13 cellular contexts compared by ENCODE assay signal in the genomic region with DNA sequence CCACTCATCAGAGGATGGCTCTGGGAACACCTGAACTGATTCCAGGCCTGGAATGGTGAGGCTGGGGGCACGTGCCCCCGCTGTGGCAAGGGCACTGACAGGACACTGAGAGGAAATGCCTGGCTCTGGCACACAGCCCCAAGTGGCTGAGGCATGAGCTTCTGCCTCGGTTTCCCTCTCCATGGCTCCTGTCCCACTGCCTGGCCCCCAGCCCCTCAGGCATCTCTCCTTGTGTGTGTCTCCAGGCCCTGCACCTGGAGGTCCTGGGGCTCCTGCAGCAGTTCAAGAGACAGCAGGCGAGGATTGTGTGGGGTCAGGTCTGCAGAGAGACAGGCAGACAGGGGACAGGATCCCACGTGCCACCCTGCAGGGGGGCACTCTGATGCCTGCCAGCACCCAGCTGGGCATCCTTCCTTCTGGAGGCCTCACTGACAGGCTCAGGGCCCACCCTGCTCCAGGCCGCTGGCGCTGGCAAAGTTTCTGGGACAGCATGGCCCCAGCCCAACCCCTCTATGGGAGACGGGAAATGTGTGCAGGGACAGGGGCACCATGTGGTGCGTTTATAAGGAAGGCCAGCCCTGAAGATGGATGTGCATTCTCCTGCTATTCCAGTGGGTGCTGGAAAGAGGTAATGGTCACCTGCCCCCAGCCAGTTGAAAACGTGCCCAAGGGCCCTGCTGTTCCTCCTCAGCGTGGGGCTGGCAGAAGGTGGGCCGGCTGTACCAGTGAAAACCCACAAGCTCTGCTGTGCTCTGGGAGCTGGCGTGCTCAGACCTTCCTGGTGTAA.
"Had no signal": no experiment of that assay in that cellular context is flagged by ENCODE, and none has a peak within 500 bp of the region (broad histone marks: within the 10 kb centered on the region; RNA-seq: fewer than 3 reads in every experiment).

No MANE protein-coding gene starts in this region.

- H3K4me1 Mint-ChIP-seq: activated B cell treated with CpG ODN at 0.5 μM for 24 hours, naive B cell had no signal

- H3K27ac ChIP-seq: gastrocnemius medialis, prostate gland had no signal

- H3K4me3 Mint-ChIP-seq: activated B cell treated with CpG ODN at 0.5 μM for 24 hours; activated naive CD8-positive, alpha-beta T cell; naive B cell; T-helper 17 cell had no signal

- H3K27ac Mint-ChIP-seq: activated B cell treated with CpG ODN at 0.5 μM for 24 hours; activated naive CD8-positive, alpha-beta T cell; T-helper 17 cell had no signal

- ATAC-seq: gastrocnemius medialis, left colon, SK-N-SH treated with all-trans-retinoic acid at 6 μM for 48 hours, T-helper 17 cell had no signal

- H3K9me3 ChIP-seq: gastrocnemius medialis, prostate gland had no signal

- DNase-seq: activated B cell treated with CpG ODN at 0.5 μM for 24 hours; activated CD4-positive, alpha-beta T cell treated with anti-CD3 and anti-CD28 coated beads, Interleukin-2, amount 50 U/mL, for 1 hour; activated T-cell treated with anti-CD3 and anti-CD28 coated beads, Interleukin-2, amount 50 U/mL, for 1 hour; effector CD4-positive, alpha-beta T cell; gastrocnemius medialis; left colon; naive B cell; stimulated activated CD4-positive, alpha-beta T cell treated with anti-CD3 and anti-CD28 coated beads, Interleukin-12 subunit alpha, Interleukin-12 subunit beta, amount 100 ng/mL, for 4 hours; stimulated activated naive CD4-positive, alpha-beta T cell treated with Interleukin-2 at 50 U/mL for 16 hours; T-helper 17 cell had no signal

- H3K4me3 ChIP-seq: gastrocnemius medialis, prostate gland had no signal

- H3K36me3 ChIP-seq: gastrocnemius medialis, prostate gland had no signal

- H3K4me1 ChIP-seq: gastrocnemius medialis, prostate gland had no signal
